1 cellular context compared by ENCODE assay signal in genomic region chr2:188102881-188103280, GRCh38.
TF ChIP-seq lines count a peak whose summit lies in the region.

No MANE protein-coding gene starts in this region.

TF ChIP-seq in H1, 55 proteins besides CTCF, POLR2A, EP300 and RAD21 (continued from another document):
- TF ChIP-seq BRCA1 (IDR thresholded peaks at IDR 0.05; ENCODE audit: low read depth, low read length) (no peak), TAF1 (IDR thresholded peaks at IDR 0.05; ENCODE audit: low read depth, low read length) (no peak), CREB1 (IDR thresholded peaks at IDR 0.05) (no peak), SIRT6 (IDR thresholded peaks at IDR 0.05; ENCODE audit: low read length) (no peak), TEAD4 (IDR thresholded peaks at IDR 0.05; ENCODE audit: low read depth, low read length) (no peak), RFX5 (IDR thresholded peaks at IDR 0.05; ENCODE audit: borderline replicate concordance, low read depth, low read length) (no peak), NRF1 (IDR thresholded peaks at IDR 0.05; ENCODE audit: low read depth, low read length) (no peak), CHD2 (IDR thresholded peaks at IDR 0.05; ENCODE audit: low read length) (no peak), SIN3A (conservative IDR thresholded peaks at IDR 0.05 in 1 of 2, IDR thresholded peaks at IDR 0.05 in 1 of 2; ENCODE audit: low read depth in 1 of 2, low read length in 2 of 2) (no peak), SP2 (IDR thresholded peaks at IDR 0.05; ENCODE audit: low read length) (no peak)
- TF ChIP-seq, protein P1, sequence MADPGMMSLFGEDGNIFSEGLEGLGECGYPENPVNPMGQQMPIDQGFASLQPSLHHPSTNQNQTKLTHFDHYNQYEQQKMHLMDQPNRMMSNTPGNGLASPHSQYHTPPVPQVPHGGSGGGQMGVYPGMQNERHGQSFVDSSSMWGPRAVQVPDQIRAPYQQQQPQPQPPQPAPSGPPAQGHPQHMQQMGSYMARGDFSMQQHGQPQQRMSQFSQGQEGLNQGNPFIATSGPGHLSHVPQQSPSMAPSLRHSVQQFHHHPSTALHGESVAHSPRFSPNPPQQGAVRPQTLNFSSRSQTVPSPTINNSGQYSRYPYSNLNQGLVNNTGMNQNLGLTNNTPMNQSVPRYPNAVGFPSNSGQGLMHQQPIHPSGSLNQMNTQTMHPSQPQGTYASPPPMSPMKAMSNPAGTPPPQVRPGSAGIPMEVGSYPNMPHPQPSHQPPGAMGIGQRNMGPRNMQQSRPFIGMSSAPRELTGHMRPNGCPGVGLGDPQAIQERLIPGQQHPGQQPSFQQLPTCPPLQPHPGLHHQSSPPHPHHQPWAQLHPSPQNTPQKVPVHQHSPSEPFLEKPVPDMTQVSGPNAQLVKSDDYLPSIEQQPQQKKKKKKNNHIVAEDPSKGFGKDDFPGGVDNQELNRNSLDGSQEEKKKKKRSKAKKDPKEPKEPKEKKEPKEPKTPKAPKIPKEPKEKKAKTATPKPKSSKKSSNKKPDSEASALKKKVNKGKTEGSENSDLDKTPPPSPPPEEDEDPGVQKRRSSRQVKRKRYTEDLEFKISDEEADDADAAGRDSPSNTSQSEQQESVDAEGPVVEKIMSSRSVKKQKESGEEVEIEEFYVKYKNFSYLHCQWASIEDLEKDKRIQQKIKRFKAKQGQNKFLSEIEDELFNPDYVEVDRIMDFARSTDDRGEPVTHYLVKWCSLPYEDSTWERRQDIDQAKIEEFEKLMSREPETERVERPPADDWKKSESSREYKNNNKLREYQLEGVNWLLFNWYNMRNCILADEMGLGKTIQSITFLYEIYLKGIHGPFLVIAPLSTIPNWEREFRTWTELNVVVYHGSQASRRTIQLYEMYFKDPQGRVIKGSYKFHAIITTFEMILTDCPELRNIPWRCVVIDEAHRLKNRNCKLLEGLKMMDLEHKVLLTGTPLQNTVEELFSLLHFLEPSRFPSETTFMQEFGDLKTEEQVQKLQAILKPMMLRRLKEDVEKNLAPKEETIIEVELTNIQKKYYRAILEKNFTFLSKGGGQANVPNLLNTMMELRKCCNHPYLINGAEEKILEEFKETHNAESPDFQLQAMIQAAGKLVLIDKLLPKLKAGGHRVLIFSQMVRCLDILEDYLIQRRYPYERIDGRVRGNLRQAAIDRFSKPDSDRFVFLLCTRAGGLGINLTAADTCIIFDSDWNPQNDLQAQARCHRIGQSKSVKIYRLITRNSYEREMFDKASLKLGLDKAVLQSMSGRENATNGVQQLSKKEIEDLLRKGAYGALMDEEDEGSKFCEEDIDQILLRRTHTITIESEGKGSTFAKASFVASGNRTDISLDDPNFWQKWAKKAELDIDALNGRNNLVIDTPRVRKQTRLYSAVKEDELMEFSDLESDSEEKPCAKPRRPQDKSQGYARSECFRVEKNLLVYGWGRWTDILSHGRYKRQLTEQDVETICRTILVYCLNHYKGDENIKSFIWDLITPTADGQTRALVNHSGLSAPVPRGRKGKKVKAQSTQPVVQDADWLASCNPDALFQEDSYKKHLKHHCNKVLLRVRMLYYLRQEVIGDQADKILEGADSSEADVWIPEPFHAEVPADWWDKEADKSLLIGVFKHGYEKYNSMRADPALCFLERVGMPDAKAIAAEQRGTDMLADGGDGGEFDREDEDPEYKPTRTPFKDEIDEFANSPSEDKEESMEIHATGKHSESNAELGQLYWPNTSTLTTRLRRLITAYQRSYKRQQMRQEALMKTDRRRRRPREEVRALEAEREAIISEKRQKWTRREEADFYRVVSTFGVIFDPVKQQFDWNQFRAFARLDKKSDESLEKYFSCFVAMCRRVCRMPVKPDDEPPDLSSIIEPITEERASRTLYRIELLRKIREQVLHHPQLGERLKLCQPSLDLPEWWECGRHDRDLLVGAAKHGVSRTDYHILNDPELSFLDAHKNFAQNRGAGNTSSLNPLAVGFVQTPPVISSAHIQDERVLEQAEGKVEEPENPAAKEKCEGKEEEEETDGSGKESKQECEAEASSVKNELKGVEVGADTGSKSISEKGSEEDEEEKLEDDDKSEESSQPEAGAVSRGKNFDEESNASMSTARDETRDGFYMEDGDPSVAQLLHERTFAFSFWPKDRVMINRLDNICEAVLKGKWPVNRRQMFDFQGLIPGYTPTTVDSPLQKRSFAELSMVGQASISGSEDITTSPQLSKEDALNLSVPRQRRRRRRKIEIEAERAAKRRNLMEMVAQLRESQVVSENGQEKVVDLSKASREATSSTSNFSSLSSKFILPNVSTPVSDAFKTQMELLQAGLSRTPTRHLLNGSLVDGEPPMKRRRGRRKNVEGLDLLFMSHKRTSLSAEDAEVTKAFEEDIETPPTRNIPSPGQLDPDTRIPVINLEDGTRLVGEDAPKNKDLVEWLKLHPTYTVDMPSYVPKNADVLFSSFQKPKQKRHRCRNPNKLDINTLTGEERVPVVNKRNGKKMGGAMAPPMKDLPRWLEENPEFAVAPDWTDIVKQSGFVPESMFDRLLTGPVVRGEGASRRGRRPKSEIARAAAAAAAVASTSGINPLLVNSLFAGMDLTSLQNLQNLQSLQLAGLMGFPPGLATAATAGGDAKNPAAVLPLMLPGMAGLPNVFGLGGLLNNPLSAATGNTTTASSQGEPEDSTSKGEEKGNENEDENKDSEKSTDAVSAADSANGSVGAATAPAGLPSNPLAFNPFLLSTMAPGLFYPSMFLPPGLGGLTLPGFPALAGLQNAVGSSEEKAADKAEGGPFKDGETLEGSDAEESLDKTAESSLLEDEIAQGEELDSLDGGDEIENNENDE (IDR thresholded peaks at IDR 0.05; ENCODE audit: insufficient replicate concordance, low read length), result no peak
